ENCODE assay signal across 14 cellular contexts in the genomic region with DNA sequence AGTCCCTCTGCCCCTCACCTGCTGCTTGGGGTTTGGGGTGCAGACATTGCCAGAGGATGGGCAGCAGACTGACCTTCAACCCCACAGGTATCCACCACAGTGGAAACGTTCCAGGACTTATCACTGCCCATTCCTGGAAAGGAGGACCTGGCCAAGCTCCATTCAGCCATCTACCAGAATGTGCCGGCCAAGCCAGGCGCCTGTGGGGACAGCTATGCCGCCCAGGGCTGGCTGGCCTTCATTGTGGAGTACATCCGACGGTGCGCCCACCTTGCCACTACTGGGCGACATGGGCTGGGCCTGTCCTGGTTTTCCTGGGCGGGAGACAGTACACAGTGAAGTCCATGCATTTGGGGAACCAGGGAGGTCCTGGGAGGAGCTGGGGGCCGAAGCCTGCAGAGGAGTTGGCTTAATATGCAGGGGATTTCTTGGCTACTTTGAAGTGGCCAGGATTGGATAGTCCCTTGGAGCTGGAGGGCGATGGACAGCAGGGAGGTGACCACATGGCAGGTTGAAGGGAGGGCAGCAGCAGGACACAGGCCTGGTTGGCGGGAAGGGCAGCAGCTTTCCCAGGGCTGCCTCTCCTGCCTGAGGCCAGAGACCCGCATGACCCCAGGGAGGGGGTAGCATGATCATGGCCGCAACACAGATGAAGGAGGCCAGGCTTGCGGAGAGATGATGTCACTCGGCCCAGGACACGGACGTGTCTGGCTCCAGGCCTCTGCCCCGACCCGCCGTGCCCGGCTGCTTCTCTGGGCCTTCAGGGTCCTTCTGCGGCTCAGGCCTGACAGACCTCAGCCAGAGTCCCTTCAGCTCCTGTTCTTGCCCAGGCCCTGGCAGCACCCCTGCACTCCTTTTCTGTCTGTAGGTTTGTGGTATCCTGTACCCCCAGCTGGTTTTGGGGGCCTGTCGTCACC. TPM values are rescaled to one million over a fixed set of nuclear protein-coding genes. Genes with fewer than 3 reads are reported as not detected.
DNase-seq lines count a peak whose midpoint lies in the region; ATAC-seq, FAIRE-seq and TF ChIP-seq lines count a peak whose summit lies in the region.
"Had no signal": no experiment of that assay in that cellular context is flagged by ENCODE, and none has a peak within 500 bp of the region (broad histone marks: within the 10 kb centered on the region; RNA-seq: fewer than 3 reads in every experiment).

No MANE protein-coding gene starts in this region.

- H3K27ac ChIP-seq in Karpas-422 (ENCODE audit: low read length), result no peak overlapping the region
- H3K27ac ChIP-seq in GM12878 (ENCODE audit: control insufficient read depth, insufficient read depth), result no peak overlapping the region
- H3K27ac ChIP-seq in vagina, result no peak overlapping the region
- H3K27ac ChIP-seq: colonic mucosa, uterus had no signal

- H2AFZ ChIP-seq in Karpas-422 (ENCODE audit: low read length), result no peak overlapping the region
- H2AFZ ChIP-seq in GM12878 (ENCODE audit: control insufficient read depth, low read depth, low read length), result no peak overlapping the region

- intact Hi-C loops in GM12878 (cut with micrococcal nuclease; ENCODE audit: unreplicated experiment) (no loop called here), vagina (cut with DNase I) (no loop called here)

- DNase-seq in activated CD4-positive, CD25-positive, alpha-beta regulatory T cell treated with anti-CD3 and anti-CD28 coated beads, Interleukin-2, amount 50 U/mL, for 72 hours, result peak; percentile 30
- peak; percentile 40 for DNase-seq in Karpas-422
- no peak for DNase-seq in GM12878 (ENCODE audit: low read depth, low spot score)
- no peak for DNase-seq in natural killer cell treated with Interleukin-12 subunit alpha and Interleukin-12 subunit beta and Interleukin-15 and Interleukin-18, amount 100 ng/mL, for 72 hours (ENCODE audit: low spot score)
- no peak for DNase-seq in HK-2 (ENCODE audit: unreplicated experiment)
- no peak for DNase-seq in activated effector memory CD4-positive, alpha-beta T cell treated with anti-CD3 and anti-CD28 coated beads, Interleukin-2, amount 50 U/mL, for 16 hours
- no peak for DNase-seq in vagina (ENCODE audit: extremely low spot score in 2 of 2)
- DNase-seq: anterior cingulate cortex, NCI-H2029 treated with DMSO at 0.1 percent for 48 hours, NCI-H526, uterus had no signal

- H3K4me3 Mint-ChIP-seq in natural killer cell treated with Interleukin-12 subunit alpha and Interleukin-12 subunit beta and Interleukin-15 and Interleukin-18, amount 100 ng/mL, for 72 hours, result peak overlapping the region; percentile 27

- H3K4me1 ChIP-seq in Karpas-422 (ENCODE audit: low read length) (peaks cover 13% of the 10 kb centered on the region), GM12878 (ENCODE audit: control insufficient read depth, insufficient read depth, low read length) (peaks cover 5% of the 10 kb centered on the region), vagina (no peaks in the 10 kb centered on the region)
- H3K4me1 ChIP-seq: colonic mucosa, uterus had no signal

- POLR2A ChIA-PET in GM12878 (lab: Charles Lee), result no interaction called here

- H3K4me1 Mint-ChIP-seq in natural killer cell treated with Interleukin-12 subunit alpha and Interleukin-12 subunit beta and Interleukin-15 and Interleukin-18, amount 100 ng/mL, for 72 hours (ENCODE audit: low read depth in 2 of 2), result peaks cover 20 to 42% of the 10 kb centered on the region in 2 donors

- no peaks in the 10 kb centered on the region for H3K27me3 Mint-ChIP-seq in natural killer cell treated with Interleukin-12 subunit alpha and Interleukin-12 subunit beta and Interleukin-15 and Interleukin-18, amount 100 ng/mL, for 72 hours

- H3K79me2 ChIP-seq in Karpas-422 (ENCODE audit: low read length) (no peaks in the 10 kb centered on the region), GM12878 (ENCODE audit: control insufficient read depth, insufficient read depth, low read length) (no peaks in the 10 kb centered on the region)

- H3K9me3 ChIP-seq in Karpas-422 (ENCODE audit: low read length), result no peaks in the 10 kb centered on the region
- no peaks in the 10 kb centered on the region for H3K9me3 ChIP-seq in GM12878 (replicated peaks; ENCODE audit: control insufficient read depth, insufficient read depth, low read length)
- no peaks in the 10 kb centered on the region for H3K9me3 ChIP-seq in vagina
- H3K9me3 ChIP-seq: colonic mucosa, uterus had no signal

- H3K9me3 Mint-ChIP-seq in natural killer cell treated with Interleukin-12 subunit alpha and Interleukin-12 subunit beta and Interleukin-15 and Interleukin-18, amount 100 ng/mL, for 72 hours, result no peaks in the 10 kb centered on the region

- no peak for TF ChIP-seq EP300 in GM12878 (IDR thresholded peaks at IDR 0.05; ENCODE audit: borderline replicate concordance in 1 of 2, control insufficient read depth in 1 of 2, low read depth in 2 of 2, low read length in 2 of 2)

- no peaks in the 10 kb centered on the region for H3K27me3 ChIP-seq in Karpas-422 (ENCODE audit: low read length)
- no peaks in the 10 kb centered on the region for H3K27me3 ChIP-seq in GM12878 (replicated peaks in 1 of 2; ENCODE audit: control insufficient read depth in 2 of 2, insufficient read depth in 2 of 2, low read length in 1 of 2)
- H3K27me3 ChIP-seq in vagina, result no peaks in the 10 kb centered on the region
- H3K27me3 ChIP-seq: colonic mucosa, uterus had no signal

- no peak overlapping the region for H3K9ac ChIP-seq in Karpas-422 (ENCODE audit: low read length)
- no peak overlapping the region for H3K9ac ChIP-seq in GM12878 (ENCODE audit: control insufficient read depth, insufficient read depth, low read length)

- ATAC-seq in activated CD4-positive, CD25-positive, alpha-beta regulatory T cell treated with anti-CD3 and anti-CD28 coated beads, Interleukin-2, amount 50 U/mL, for 24 hours, result no peak
- ATAC-seq in GM12878, result no peak
- ATAC-seq in natural killer cell treated with Interleukin-12 subunit alpha and Interleukin-12 subunit beta and Interleukin-15 and Interleukin-18, amount 100 ng/mL, for 72 hours, result no peak

- peak overlapping the region; percentile 62 to 84 for H3K27ac Mint-ChIP-seq in natural killer cell treated with Interleukin-12 subunit alpha and Interleukin-12 subunit beta and Interleukin-15 and Interleukin-18, amount 100 ng/mL, for 72 hours

- 86% methylated on average over 21 of the region's 24 CpGs for WGBS in GM12878 (ENCODE audit: insufficient coverage, insufficient replicate concordance, low lambda C conversion rate, missing lambda C conversion rate)

- H3K36me3 Mint-ChIP-seq in natural killer cell treated with Interleukin-12 subunit alpha and Interleukin-12 subunit beta and Interleukin-15 and Interleukin-18, amount 100 ng/mL, for 72 hours, result peaks cover 2% of the 10 kb centered on the region

- CTCF ChIA-PET in GM12878 (lab: Yijun Ruan, JAX), result no interaction called here

- H3K4me2 ChIP-seq in Karpas-422 (ENCODE audit: low read depth, low read length, poor library complexity, severe bottlenecking) (no peak overlapping the region), GM12878 (ENCODE audit: control insufficient read depth, insufficient read depth) (no peak overlapping the region)

- in situ Hi-C loops in GM12878 (cut with MboI), result loop anchor here (10.0 kb wide), 1 partner anchor 375 kb away; no protein-coding TSS in a partner anchor

- no peak overlapping the region for H3K4me3 ChIP-seq in Karpas-422 (ENCODE audit: low read length)
- no peak overlapping the region for H3K4me3 ChIP-seq in GM12878
- no peak overlapping the region for H3K4me3 ChIP-seq in vagina
- H3K4me3 ChIP-seq: colonic mucosa, uterus had no signal

- TF ChIP-seq POLR2A in GM12878 (IDR thresholded peaks at IDR 0.05; ENCODE audit: low read depth, low read length), result peak; percentile 31; the same call in 1 of the 2 replicates
- TF ChIP-seq POLR2A in vagina (IDR thresholded peaks at IDR 0.05), result no peak

- H3K36me3 ChIP-seq in Karpas-422 (ENCODE audit: insufficient read depth, low read length), result no peaks in the 10 kb centered on the region
- peaks cover 0 to 2% of the 10 kb centered on the region in 2 experiments; a peak in 3 of 4 replicates for H3K36me3 ChIP-seq in GM12878 (ENCODE audit: control insufficient read depth in 2 of 2, insufficient read depth in 2 of 2, low read length in 1 of 2)
- peaks cover 4 to 32% of the 10 kb centered on the region in 2 donors for H3K36me3 ChIP-seq in vagina
- H3K36me3 ChIP-seq: colonic mucosa, uterus had no signal

- BruUV-seq in GM12878 (replicated peaks; lab: Mats Ljungman, UMichigan), result no TSS peak

- H3K9me2 ChIP-seq in Karpas-422 (replicated peaks; ENCODE audit: insufficient read depth, low read length), result no peaks in the 10 kb centered on the region

- RAD21 ChIA-PET in GM12878 (lab: Charles Lee; ENCODE audit: unreplicated experiment), result no interaction called here

- no peak for FAIRE-seq in GM12878 (lab: Jason Lieb, UNC)
- FAIRE-seq: G401.6 had no signal

- no peak for TF ChIP-seq RAD21 in GM12878 (IDR thresholded peaks at IDR 0.05; ENCODE audit: insufficient read depth, low read depth, low read length)

- TF ChIP-seq CTCF in GM12878 (IDR thresholded peaks at IDR 0.05 in 2 of 3, conservative IDR thresholded peaks at IDR 0.05 in 1 of 3; ENCODE audit: control insufficient read depth in 2 of 3, extremely low read depth in 1 of 3, insufficient read depth in 1 of 3, low read depth in 3 of 3, low read length in 3 of 3) (no peak), vagina (IDR thresholded peaks at IDR 0.05) (no peak)

- SMC1A ChIA-PET in GM12878 (lab: Charles Lee; ENCODE audit: uncharacterized antibody, unreplicated experiment), result interaction anchor here (0.6 kb wide), 1 partner anchor 344 kb away, joined by 3 read pairs; no protein-coding TSS in a partner anchor

- no peaks in the 10 kb centered on the region for H4K20me1 ChIP-seq in Karpas-422 (ENCODE audit: insufficient read depth, low read depth, low read length)
- H4K20me1 ChIP-seq in GM12878 (ENCODE audit: control insufficient read depth, insufficient read depth), result no peaks in the 10 kb centered on the region

RNA-seq across cellular contexts. Expression of a gene that starts 34.6 kb away (rescaled TPM):
- total RNA-seq in Karpas-422 (2014; rRNA removed; shearing (Covaris generic); ENCODE audit: low replicate concordance), result 11.7 and 40.3 TPM in 2 replicates
- 11.7 and 12.6 TPM in 2 replicates for total RNA-seq in GM12878 (2013; cell fraction: nucleolus; rRNA removed)
- total RNA-seq in GM12878 (2014; rRNA removed), result 10.7 and 14.4 TPM in 2 replicates
- total RNA-seq in GM12878 (2014; rRNA removed; fragmentation: Illumina TruSeq; extraction: Trizol), result 6.4 and 7.6 TPM in 2 replicates
- 23.0 and 23.3 TPM in 2 replicates for total RNA-seq in GM12878 (2021)
- polyA plus RNA-seq in GM12878 (2011; ENCODE audit: low read depth), result 6.4 TPM
- polyA plus RNA-seq in GM12878 (2011; rRNA removed), result 4.0 and 7.5 TPM in 2 replicates
- polyA plus RNA-seq in GM12878 (2011; cell fraction: cytosol; rRNA removed), result 8.6 and 11.8 TPM in 2 replicates
- polyA plus RNA-seq in GM12878 (2011; cell fraction: nucleus; rRNA removed), result 79.9 and 80.0 TPM in 2 replicates
- 11.7 and 12.5 TPM in 2 replicates for polyA plus RNA-seq in GM12878 (2012)
- 2.6 and 6.1 TPM in 2 replicates for polyA plus RNA-seq in GM12878 (2014; fragmentation: Illumina TruSeq; extraction: Trizol)
- 1 to 10 TPM in 1 of 2 experiments, under 1 TPM in 1; 0.66 to 1.1 TPM for polyA plus RNA-seq in GM12878 (2014; fragmentation: Nextera tagmentation; extraction: Ambion mirVana)
- polyA plus RNA-seq in GM12878 (2014; rRNA removed), result 15.8 and 23.0 TPM in 2 replicates
- polyA plus RNA-seq in GM12878 (2016; fragmentation: Nextera tagmentation; extraction: Ambion mirVana), result 10 to 100 TPM; 22.3 to 22.9 TPM
- 6.4 and 11.9 TPM in 2 replicates for polyA minus RNA-seq in GM12878 (2011; rRNA and poly(A)+ RNA removed)
- polyA minus RNA-seq in GM12878 (2011; cell fraction: cytosol; rRNA and poly(A)+ RNA removed), result 4.8 and 5.2 TPM in 2 replicates
- polyA minus RNA-seq in GM12878 (2011; cell fraction: nucleus; rRNA and poly(A)+ RNA removed), result 10.2 and 16.4 TPM in 2 replicates
- 10 to 100 TPM; 34.7 to 44.3 TPM for total RNA-seq in natural killer cell treated with Interleukin-12 subunit alpha and Interleukin-12 subunit beta and Interleukin-15 and Interleukin-18, amount 100 ng/mL, for 72 hours
- 29.5 TPM for total RNA-seq in vagina

RNA-seq across cellular contexts. Expression of a gene that starts 34.8 kb away (rescaled TPM):
- 59.7 and 66.9 TPM in 2 replicates for total RNA-seq in Karpas-422 (2014; rRNA removed; shearing (Covaris generic); ENCODE audit: low replicate concordance)
- 14.4 and 17.1 TPM in 2 replicates for total RNA-seq in GM12878 (2013; cell fraction: nucleolus; rRNA removed)
- total RNA-seq in GM12878 (2014; rRNA removed) (32.6 and 36.7 TPM in 2 replicates), GM12878 (2014; rRNA removed; fragmentation: Illumina TruSeq; extraction: Trizol) (46.2 and 54.6 TPM in 2 replicates), GM12878 (2021) (18.9 and 23.0 TPM in 2 replicates), vagina (36.6 TPM)
- 32.0 TPM for polyA plus RNA-seq in GM12878 (2011; ENCODE audit: low read depth)
- polyA plus RNA-seq in GM12878 (2011; rRNA removed) (41.8 and 60.7 TPM in 2 replicates), GM12878 (2014; fragmentation: Illumina TruSeq; extraction: Trizol) (52.4 and 53.3 TPM in 2 replicates), GM12878 (2014; fragmentation: Nextera tagmentation; extraction: Ambion mirVana) (10 to 100 TPM; 28.6 to 60.9 TPM), GM12878 (2014; rRNA removed) (37.5 and 40.0 TPM in 2 replicates), GM12878 (2016; fragmentation: Nextera tagmentation; extraction: Ambion mirVana) (10 to 100 TPM; 56.9 to 59.0 TPM)
- 20.5 and 23.6 TPM in 2 replicates for polyA plus RNA-seq in GM12878 (2011; cell fraction: cytosol; rRNA removed)
- 6.5 and 9.3 TPM in 2 replicates for polyA plus RNA-seq in GM12878 (2011; cell fraction: nucleus; rRNA removed)
- polyA plus RNA-seq in GM12878 (2012), result 24.9 and 32.2 TPM in 2 replicates
- 8.7 and 13.1 TPM in 2 replicates for polyA minus RNA-seq in GM12878 (2011; rRNA and poly(A)+ RNA removed)
- polyA minus RNA-seq in GM12878 (2011; cell fraction: cytosol; rRNA and poly(A)+ RNA removed), result 7.4 and 14.0 TPM in 2 replicates
- 3.7 and 7.0 TPM in 2 replicates for polyA minus RNA-seq in GM12878 (2011; cell fraction: nucleus; rRNA and poly(A)+ RNA removed)
- total RNA-seq in natural killer cell treated with Interleukin-12 subunit alpha and Interleukin-12 subunit beta and Interleukin-15 and Interleukin-18, amount 100 ng/mL, for 72 hours, result 10 to 100 TPM; 39.8 to 65.3 TPM

RNA-seq across cellular contexts. Expression of a gene that starts 45.9 kb away (rescaled TPM):
- total RNA-seq in Karpas-422 (2014; rRNA removed; shearing (Covaris generic); ENCODE audit: low replicate concordance), result 41.7 and 53.1 TPM in 2 replicates
- total RNA-seq in GM12878 (2013; cell fraction: nucleolus; rRNA removed), result 43.7 and 49.9 TPM in 2 replicates
- total RNA-seq in GM12878 (2014; rRNA removed), result 27.4 and 28.1 TPM in 2 replicates
- total RNA-seq in GM12878 (2014; rRNA removed; fragmentation: Illumina TruSeq; extraction: Trizol), result 28.9 and 29.1 TPM in 2 replicates
- 31.1 and 34.0 TPM in 2 replicates for total RNA-seq in GM12878 (2021)
- 22.8 TPM for polyA plus RNA-seq in GM12878 (2011; ENCODE audit: low read depth)
- 44.7 and 45.4 TPM in 2 replicates for polyA plus RNA-seq in GM12878 (2011; rRNA removed)
- polyA plus RNA-seq in GM12878 (2011; cell fraction: cytosol; rRNA removed), result 43.5 and 44.8 TPM in 2 replicates
- 22.0 and 25.2 TPM in 2 replicates for polyA plus RNA-seq in GM12878 (2011; cell fraction: nucleus; rRNA removed)
- polyA plus RNA-seq in GM12878 (2012), result 19.4 and 24.6 TPM in 2 replicates
- polyA plus RNA-seq in GM12878 (2014; fragmentation: Illumina TruSeq; extraction: Trizol), result 37.4 and 43.1 TPM in 2 replicates
- polyA plus RNA-seq in GM12878 (2014; fragmentation: Nextera tagmentation; extraction: Ambion mirVana), result 1 to 10 TPM; 3.2 to 8.0 TPM
- 43.3 and 45.3 TPM in 2 replicates for polyA plus RNA-seq in GM12878 (2014; rRNA removed)
- polyA plus RNA-seq in GM12878 (2016; fragmentation: Nextera tagmentation; extraction: Ambion mirVana), result 10 to 100 TPM; 60.7 to 60.8 TPM
- 32.3 and 34.5 TPM in 2 replicates for polyA minus RNA-seq in GM12878 (2011; rRNA and poly(A)+ RNA removed)
- polyA minus RNA-seq in GM12878 (2011; cell fraction: cytosol; rRNA and poly(A)+ RNA removed), result 10.9 and 14.2 TPM in 2 replicates
- 9.7 and 17.6 TPM in 2 replicates for polyA minus RNA-seq in GM12878 (2011; cell fraction: nucleus; rRNA and poly(A)+ RNA removed)
- 10 to 100 TPM; 53.5 to 54.7 TPM for total RNA-seq in natural killer cell treated with Interleukin-12 subunit alpha and Interleukin-12 subunit beta and Interleukin-15 and Interleukin-18, amount 100 ng/mL, for 72 hours
- total RNA-seq in vagina, result 30.0 TPM

Comparison
In these comparisons a context has a peak if more than half of its experiments do, and no peak if none do; other contexts are left out.
1. DNase-seq: peak in activated CD4-positive, CD25-positive, alpha-beta regulatory T cell treated with anti-CD3 and anti-CD28 coated beads, Interleukin-2, amount 50 U/mL, for 72 hours (single experiment) and Karpas-422 (single experiment); none in GM12878 (single experiment), natural killer cell treated with Interleukin-12 subunit alpha and Interleukin-12 subunit beta and Interleukin-15 and Interleukin-18, amount 100 ng/mL, for 72 hours (single experiment), HK-2 (single experiment), activated effector memory CD4-positive, alpha-beta T cell treated with anti-CD3 and anti-CD28 coated beads, Interleukin-2, amount 50 U/mL, for 16 hours (single experiment) and vagina (0 of 2).